In genomic region chr10:16986082-16986405, GRCh38 we compare ENCODE assay signal across 18 cellular contexts.
DNase-seq lines count a peak whose midpoint lies in the region; ATAC-seq and TF ChIP-seq lines count a peak whose summit lies in the region.
"Had no signal": no experiment of that assay in that cellular context is flagged by ENCODE, and none has a peak within 500 bp of the region (broad histone marks: within the 10 kb centered on the region; RNA-seq: fewer than 3 reads in every experiment).

No MANE protein-coding gene starts in this region.

- H3K36me3 Mint-ChIP-seq in MCF 10A (ENCODE audit: insufficient read depth, unreplicated experiment) (peaks cover 5% of the 10 kb centered on the region), neural crest cell (ENCODE audit: low read depth) (peaks cover 7% of the 10 kb centered on the region)

- no peak for TF ChIP-seq CTCF in breast epithelium (IDR thresholded peaks at IDR 0.05)
- TF ChIP-seq CTCF in MCF 10A (IDR thresholded peaks at IDR 0.05; ENCODE audit: unreplicated experiment), result no peak
- TF ChIP-seq CTCF in esophagus squamous epithelium (IDR thresholded peaks at IDR 0.05), result no peak
- no peak for TF ChIP-seq CTCF in neural crest cell (conservative IDR thresholded peaks at IDR 0.05)
- TF ChIP-seq CTCF in upper lobe of left lung (IDR thresholded peaks at IDR 0.05), result no peak
- no peak for TF ChIP-seq CTCF in BE2C (IDR thresholded peaks at IDR 0.05; ENCODE audit: low read depth, low read length)

- CTCF ChIA-PET in MCF 10A (lab: Yijun Ruan, JAX), result no interaction called here

- H3K9me3 ChIP-seq in breast epithelium, result no peaks in the 10 kb centered on the region
- no peaks in the 10 kb centered on the region for H3K9me3 ChIP-seq in esophagus squamous epithelium
- no peaks in the 10 kb centered on the region for H3K9me3 ChIP-seq in upper lobe of left lung
- no peaks in the 10 kb centered on the region for H3K9me3 ChIP-seq in BE2C
- H3K9me3 ChIP-seq: testis had no signal

- WGBS in esophagus squamous epithelium, 2 donors, result 77% methylated on average over 4 of the region's 5 CpGs; no CpG with 5 or more reads in 1 of the 2 donors
- WGBS in upper lobe of left lung, 2 donors, result 69 to 83% methylated on average over 5 of the region's 5 CpGs

- peaks cover 0 to 12% of the 10 kb centered on the region in 2 donors for H3K4me1 ChIP-seq in breast epithelium
- H3K4me1 ChIP-seq in esophagus squamous epithelium, result peaks cover 0 to 21% (median 0%) of the 10 kb centered on the region in 3 donors
- peaks cover 6 to 14% (median 12%) of the 10 kb centered on the region in 4 donors for H3K4me1 ChIP-seq in upper lobe of left lung
- H3K4me1 ChIP-seq in BE2C, result no peaks in the 10 kb centered on the region
- H3K4me1 ChIP-seq: parathyroid adenoma, testis had no signal

- no peaks in the 10 kb centered on the region for H3K27me3 Mint-ChIP-seq in MCF 10A (ENCODE audit: insufficient read depth, unreplicated experiment)
- no peaks in the 10 kb centered on the region for H3K27me3 Mint-ChIP-seq in neural crest cell (ENCODE audit: low read depth)
- H3K27me3 Mint-ChIP-seq: CD4-positive, CD25-positive, alpha-beta regulatory T cell had no signal

- no peaks in the 10 kb centered on the region for H3K36me3 ChIP-seq in breast epithelium
- H3K36me3 ChIP-seq in esophagus squamous epithelium, result no peaks in the 10 kb centered on the region
- no peaks in the 10 kb centered on the region for H3K36me3 ChIP-seq in upper lobe of left lung
- H3K36me3 ChIP-seq in BE2C, result no peaks in the 10 kb centered on the region

- no peaks in the 10 kb centered on the region for H3K9me3 Mint-ChIP-seq in MCF 10A (ENCODE audit: unreplicated experiment)
- peaks cover 2% of the 10 kb centered on the region for H3K9me3 Mint-ChIP-seq in neural crest cell
- H3K9me3 Mint-ChIP-seq: CD4-positive, CD25-positive, alpha-beta regulatory T cell had no signal

- peak overlapping the region in 1 of 3 donors; percentile 21 for H3K4me3 ChIP-seq in breast epithelium
- no peak overlapping the region for H3K4me3 ChIP-seq in esophagus squamous epithelium
- H3K4me3 ChIP-seq in upper lobe of left lung, result no peak overlapping the region
- no peak overlapping the region for H3K4me3 ChIP-seq in BE2C (ENCODE audit: low read depth, low read length)
- H3K4me3 ChIP-seq: testis had no signal

- peaks cover 6% of the 10 kb centered on the region for H3K4me1 Mint-ChIP-seq in MCF 10A (ENCODE audit: insufficient read depth, unreplicated experiment)
- H3K4me1 Mint-ChIP-seq in neural crest cell, result peaks cover 82% of the 10 kb centered on the region
- H3K4me1 Mint-ChIP-seq: activated CD4-positive, alpha-beta T cell treated with anti-CD3 and anti-CD28 coated beads, Interleukin-2, amount 10 ng/mL, durations not matched to agents 24 days and 14 days; CD4-positive, CD25-positive, alpha-beta regulatory T cell had no signal

- TF ChIP-seq EP300 in upper lobe of left lung (IDR thresholded peaks at IDR 0.05), result no peak

- TF ChIP-seq POLR2A in breast epithelium (IDR thresholded peaks at IDR 0.05) (no peak), esophagus squamous epithelium (IDR thresholded peaks at IDR 0.05) (no peak), upper lobe of left lung (IDR thresholded peaks at IDR 0.05) (no peak)

- DNase-seq in breast epithelium (ENCODE audit: low spot score in 2 of 2), result no peak
- no peak for DNase-seq in MCF 10A (ENCODE audit: unreplicated experiment)
- no peak for DNase-seq in esophagus squamous epithelium (lab: John Stamatoyannopoulos, UW)
- no peak for DNase-seq in neural crest cell (ENCODE audit: low read depth, low spot score)
- peak in 1 of 2 donors; percentile 19 for DNase-seq in upper lobe of left lung
- DNase-seq in BE2C, result no peak
- DNase-seq in UCSD-AML1 (lab: John Stamatoyannopoulos, UW; ENCODE audit: unreplicated experiment), result no peak
- DNase-seq: activated CD4-positive, alpha-beta T cell treated with anti-CD3 and anti-CD28 coated beads, Interleukin-2, amount 10 ng/mL, durations not matched to agents 24 days and 14 days; activated T-cell treated with anti-CD3 and anti-CD28 coated beads, Interleukin-2, amount 50 U/mL, for 1 hour; CD4-positive, CD25-positive, alpha-beta regulatory T cell; cortex of kidney; NCI-H1930; T1000; testis had no signal

- H3K27ac Mint-ChIP-seq in MCF 10A (ENCODE audit: low read depth, unreplicated experiment) (no peak overlapping the region), neural crest cell (ENCODE audit: unreplicated experiment) (peak overlapping the region; percentile 100)
- H3K27ac Mint-ChIP-seq: activated CD4-positive, alpha-beta T cell treated with anti-CD3 and anti-CD28 coated beads, Interleukin-2, amount 10 ng/mL, durations not matched to agents 24 days and 14 days had no signal

- POLR2A ChIA-PET in MCF 10A (lab: Yijun Ruan, JAX), result no interaction called here

- H3K27ac ChIP-seq in breast epithelium (peak overlapping the region; percentile 81 to 92), esophagus squamous epithelium (peak overlapping the region; percentile 4 to 68 (median 40)), upper lobe of left lung (peak overlapping the region; percentile 48 to 76 (median 68))
- H3K27ac ChIP-seq: 22Rv1, parathyroid adenoma, RWPE1, testis had no signal

- no peak overlapping the region for H3K4me3 Mint-ChIP-seq in MCF 10A (ENCODE audit: unreplicated experiment)
- H3K4me3 Mint-ChIP-seq in neural crest cell, result peak overlapping the region; percentile 68
- H3K4me3 Mint-ChIP-seq: activated CD4-positive, alpha-beta T cell treated with anti-CD3 and anti-CD28 coated beads, Interleukin-2, amount 10 ng/mL, durations not matched to agents 24 days and 14 days; CD4-positive, CD25-positive, alpha-beta regulatory T cell had no signal

- no peaks in the 10 kb centered on the region for H3K27me3 ChIP-seq in breast epithelium
- H3K27me3 ChIP-seq in esophagus squamous epithelium, result no peaks in the 10 kb centered on the region
- H3K27me3 ChIP-seq in upper lobe of left lung, result no peaks in the 10 kb centered on the region
- H3K27me3 ChIP-seq in BE2C, result no peaks in the 10 kb centered on the region
- H3K27me3 ChIP-seq: testis had no signal

- intact Hi-C loops in breast epithelium (cut with DNase I; ENCODE audit: low total_unique reads) (no loop called here), MCF 10A (cut with micrococcal nuclease) (no loop called here), esophagus squamous epithelium (cut with DNase I) (no loop called here)

- ATAC-seq in upper lobe of left lung (ENCODE audit: low FRiP score in 2 of 2) (no peak), HG03354 (IDR thresholded peaks at IDR 0.05; ENCODE audit: poor library complexity, severe bottlenecking, unreplicated experiment) (no peak)

- BruUV-seq in MCF 10A (replicated peaks; lab: Mats Ljungman, UMichigan), result no TSS peak
